Comparison of ENCODE assay signal across 8 cellular contexts in genomic region chr20:36063916-36064660, GRCh38.
A peak's percentile ranks its signal among the peaks of the same experiment; 100 is the strongest.
DNase-seq lines count a peak whose midpoint lies in the region; FAIRE-seq and TF ChIP-seq lines count a peak whose summit lies in the region.

No MANE protein-coding gene starts in this region.

- H3K4me1 ChIP-seq in BLaER1 treated with 17β-estradiol and CSF1 and Interleukin-3, amounts not matched to agents 10 nM and 100 nM = peaks cover 24 to 30% (median 27%) of the 10 kb centered on the region in 10 experiments
- peaks cover 3 to 12% of the 10 kb centered on the region in 2 donors for H3K4me1 ChIP-seq in muscle layer of duodenum (ENCODE audit: control insufficient read depth in 1 of 2, insufficient read depth in 2 of 2, low read length in 2 of 2)

- FAIRE-seq in GM12892 (lab: Jason Lieb, UNC) = no peak

- H3K27me3 ChIP-seq in BLaER1 treated with 17β-estradiol and CSF1 and Interleukin-3, amounts not matched to agents 10 nM and 100 nM = no peaks in the 10 kb centered on the region
- H3K27me3 ChIP-seq in muscle layer of duodenum (ENCODE audit: low read depth, low read length) = no peaks in the 10 kb centered on the region

- no peak for TF ChIP-seq CTCF in LNCaP clone FGC (IDR thresholded peaks at IDR 0.05; ENCODE audit: control insufficient read depth, extremely low read depth, insufficient read depth)

- H3K4me2 ChIP-seq in BLaER1 treated with 17β-estradiol and CSF1 and Interleukin-3, amounts not matched to agents 10 nM and 100 nM = peak overlapping the region; percentile 82 to 95 (median 91)

- peak overlapping the region; percentile 47 to 79 (median 64); a peak in 21 of 22 replicates for H3K27ac ChIP-seq in BLaER1 treated with 17β-estradiol and CSF1 and Interleukin-3, amounts not matched to agents 10 nM and 100 nM
- peak overlapping the region; percentile 77 for H3K27ac ChIP-seq in cingulate gyrus (ENCODE audit: low read depth, low read length)
- H3K27ac ChIP-seq in muscle layer of duodenum (ENCODE audit: low read length) = no peak overlapping the region

- no peaks in the 10 kb centered on the region for H4K20me1 ChIP-seq in BLaER1 treated with 17β-estradiol and CSF1 and Interleukin-3, amounts not matched to agents 10 nM and 100 nM

- H3K9ac ChIP-seq in BLaER1 treated with 17β-estradiol and CSF1 and Interleukin-3, amounts not matched to agents 10 nM and 100 nM = peak overlapping the region; percentile 54 to 81 (median 75)

- no peak for DNase-seq in LNCaP clone FGC (ENCODE audit: low read depth)
- DNase-seq in GM12892 (ENCODE audit: insufficient read length) = no peak
- DNase-seq in NCI-H446 (lab: John Stamatoyannopoulos, UW) = no peak
- DNase-seq in stimulated activated CD4-positive, alpha-beta T cell treated with anti-CD3 and anti-CD28 coated beads, Interleukin-15, amount 100 ng/mL, for 24 hours = no peak
- no peak for DNase-seq in kidney glomerular epithelial cell (lab: John Stamatoyannopoulos, UW)

- H3K36me3 ChIP-seq in BLaER1 treated with 17β-estradiol and CSF1 and Interleukin-3, amounts not matched to agents 10 nM and 100 nM = no peaks in the 10 kb centered on the region
- no peaks in the 10 kb centered on the region for H3K36me3 ChIP-seq in muscle layer of duodenum (ENCODE audit: control insufficient read depth in 1 of 2, insufficient read depth in 2 of 2, low read length in 2 of 2)

- H3K9me3 ChIP-seq in BLaER1 treated with 17β-estradiol and CSF1 and Interleukin-3, amounts not matched to agents 10 nM and 100 nM (replicated peaks in 1 of 11) = peaks cover 0 to 13% (median 4%) of the 10 kb centered on the region in 11 experiments; a peak in 11 of 22 replicates
- no peaks in the 10 kb centered on the region for H3K9me3 ChIP-seq in muscle layer of duodenum (ENCODE audit: control insufficient read depth in 1 of 2, low read length in 2 of 2)

- peak overlapping the region; percentile 55 to 72 (median 62) for H3K4me3 ChIP-seq in BLaER1 treated with 17β-estradiol and CSF1 and Interleukin-3, amounts not matched to agents 10 nM and 100 nM
- H3K4me3 ChIP-seq in LNCaP clone FGC (ENCODE audit: low read depth, low read length) (peak overlapping the region; percentile 51), muscle layer of duodenum (ENCODE audit: low read depth in 1 of 2, low read length in 2 of 2) (peak overlapping the region; percentile 70 to 74)

- TF ChIP-seq POLR2A in GM12892 (IDR thresholded peaks at IDR 0.05; ENCODE audit: low read depth, low read length) = no peak
